In the genomic region with DNA sequence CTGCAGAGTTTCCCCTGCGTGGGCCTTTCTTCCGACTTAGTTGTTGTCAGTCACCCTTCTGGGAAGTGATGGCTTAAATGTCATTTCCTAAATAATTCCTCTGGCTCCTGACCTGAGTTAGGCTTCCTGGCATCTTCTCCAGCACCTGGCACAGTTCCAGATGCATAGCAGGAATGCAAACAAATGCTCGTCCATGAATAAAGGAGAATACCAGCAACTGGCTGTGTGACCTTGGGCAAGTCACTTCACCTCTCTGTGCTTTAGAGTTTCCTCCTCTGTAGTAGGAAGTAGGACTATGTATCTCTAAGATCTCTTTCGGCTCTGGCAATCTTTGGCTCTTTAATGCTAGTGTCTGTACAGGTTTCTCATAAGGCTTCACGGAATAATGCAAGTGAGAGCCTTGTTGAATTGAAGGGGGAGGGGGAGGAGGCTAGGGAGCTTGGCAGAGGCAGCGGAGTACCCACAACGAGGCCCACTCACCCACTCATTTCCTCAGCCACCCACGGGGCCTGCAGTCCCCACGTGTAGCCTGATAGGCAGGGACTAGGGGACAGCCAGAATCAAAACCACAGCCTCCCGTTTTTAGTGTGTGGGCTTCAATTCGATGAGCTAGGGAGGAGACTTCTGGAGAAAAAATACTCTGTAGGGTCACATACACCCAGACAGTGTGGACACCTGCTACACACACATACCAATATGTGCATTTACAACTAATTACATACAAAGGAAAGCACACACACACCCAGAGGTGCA, we compare ENCODE assay signal across 1 cellular context.
TF ChIP-seq lines count a peak whose summit lies in the region.

No MANE protein-coding gene starts in this region.

TF ChIP-seq in GM12878, 131 proteins besides CTCF, POLR2A, EP300 and RAD21 (continued from another document):
- TF ChIP-seq E4F1 (IDR thresholded peaks at IDR 0.05; ENCODE audit: borderline replicate concordance, partially characterized antibody) = no peak
- no peak for TF ChIP-seq ZBTB11 (CRISPR knock-in tag; IDR thresholded peaks at IDR 0.05)
- TF ChIP-seq JUND (IDR thresholded peaks at IDR 0.05; ENCODE audit: low read depth, low read length) = no peak
- TF ChIP-seq EED (IDR thresholded peaks at IDR 0.05; ENCODE audit: low read depth) = no peak
- TF ChIP-seq IRF3 (IDR thresholded peaks at IDR 0.05) = no peak
- TF ChIP-seq BHLHE40 (IDR thresholded peaks at IDR 0.05; ENCODE audit: borderline replicate concordance in 1 of 2, low read depth in 2 of 2, low read length in 1 of 2) = 0 out of 4 replicates have a peak, but pooled peaks of 1 of the 2 experiments have one; percentile 38
- 0 out of 2 replicates have a peak, but pooled peaks have one; percentile 3 for TF ChIP-seq TCF12 (IDR thresholded peaks at IDR 0.05; ENCODE audit: low read depth, low read length)
- peak; percentile 59; the same call in 1 of the 2 replicates for TF ChIP-seq CBFB (IDR thresholded peaks at IDR 0.05; ENCODE audit: low read depth)
- peak; percentile 36 for TF ChIP-seq SP1 (IDR thresholded peaks at IDR 0.05; ENCODE audit: low read depth, low read length)
- TF ChIP-seq RUNX3 (IDR thresholded peaks at IDR 0.05; ENCODE audit: low read length) = peak; percentile 85
- no peak for TF ChIP-seq TBL1XR1 (IDR thresholded peaks at IDR 0.05; ENCODE audit: low read depth, low read length)
- TF ChIP-seq NBN (IDR thresholded peaks at IDR 0.05) = no peak
- peak in 1 of 2 experiments; percentile 78; a peak in 2 of 3 replicates for TF ChIP-seq EGR1 (IDR thresholded peaks at IDR 0.05; ENCODE audit: borderline replicate concordance in 1 of 2, low read depth in 2 of 2, low read length in 2 of 2)
- TF ChIP-seq MEF2A (IDR thresholded peaks at IDR 0.05; ENCODE audit: insufficient read depth, low read depth, low read length) = 0 out of 2 replicates have a peak, but pooled peaks have one; percentile 18
- TF ChIP-seq CREM (IDR thresholded peaks at IDR 0.05; ENCODE audit: low read depth) = 0 out of 2 replicates have a peak, but pooled peaks have one; percentile 14
